ENCODE assay signal across 28 cellular contexts in the genomic region with DNA sequence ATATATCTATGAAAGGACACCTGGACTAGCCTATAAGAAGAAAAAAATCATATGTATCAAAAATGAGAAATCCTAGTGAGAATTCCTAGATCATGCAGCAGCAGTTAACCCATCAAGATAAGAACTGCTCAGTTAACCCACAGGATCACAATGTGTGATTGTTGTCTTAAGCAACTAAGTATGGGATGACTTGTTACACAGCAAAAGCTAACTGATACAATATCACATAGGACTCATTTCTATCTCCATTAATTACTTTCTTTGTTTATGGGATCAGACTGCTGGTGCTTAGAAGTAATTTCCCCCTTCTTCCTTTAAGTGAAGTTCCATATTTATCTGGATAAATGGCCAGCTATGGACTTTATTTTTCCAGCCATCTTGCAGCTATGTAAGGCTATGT.
"Had no signal": no experiment of that assay in that cellular context is flagged by ENCODE, and none has a peak within 500 bp of the region (broad histone marks: within the 10 kb centered on the region; RNA-seq: fewer than 3 reads in every experiment).

No MANE protein-coding gene starts in this region.

- H3K4me1 ChIP-seq: neural progenitor cell, parathyroid adenoma, psoas muscle, spleen, suprapubic skin, testis, tibial artery, upper lobe of right lung, uterus had no signal

- H3K36me3 ChIP-seq: neural progenitor cell, ovary, spleen, suprapubic skin, tibial artery, transverse colon, upper lobe of right lung, uterus had no signal

- H3K27ac ChIP-seq: neural progenitor cell, ovary, parathyroid adenoma, psoas muscle, skin epidermis, spleen, suprapubic skin, testis, tibial artery, transverse colon, upper lobe of right lung, uterus had no signal

- H3K9me3 ChIP-seq: ovary, psoas muscle, suprapubic skin, testis, tibial artery, transverse colon, upper lobe of right lung, uterus had no signal

- H3K4me2 ChIP-seq: neural progenitor cell, smooth muscle cell had no signal

- ATAC-seq: natural killer cell; psoas muscle; right cardiac atrium; sciatic nerve; stimulated activated memory B cell treated with anti-CD40 and anti-IgM and Interleukin-4, amounts not matched to agents 10 μg/mL and 1 μg/mL and 100 μg/mL, for 72 hours; stimulated activated naive CD8-positive, alpha-beta T cell treated with anti-CD3 and anti-CD28 coated beads, Interleukin-15, amount 100 ng/mL, for 72 hours; stimulated activated naive CD8-positive, alpha-beta T cell treated with anti-CD3 and anti-CD28 coated beads, Interleukin-15, Interleukin-2, amounts not matched to agents 100 U/mL and 50 U/mL, for 24 hours; upper lobe of right lung had no signal

- H2AFZ ChIP-seq: neural progenitor cell, parathyroid adenoma had no signal

- H3K4me3 ChIP-seq: neural progenitor cell, ovary, psoas muscle, skin epidermis, smooth muscle cell, spleen, suprapubic skin, testis, tibial artery, transverse colon, upper lobe of right lung, uterus had no signal

- H3K27me3 ChIP-seq: neural progenitor cell, ovary, spleen, suprapubic skin, testis, tibial artery, transverse colon, upper lobe of right lung, uterus had no signal

- DNase-seq: natural killer cell; occipital lobe; ovary; posterior cingulate gyrus; psoas muscle; right cardiac atrium; spleen; stimulated activated CD4-positive, alpha-beta T cell treated with anti-CD3 and anti-CD28 coated beads, Interleukin-12 subunit alpha, Interleukin-12 subunit beta, amount 100 ng/mL, for 4 hours; stimulated activated CD4-positive, alpha-beta T cell treated with anti-CD3 and anti-CD28 coated beads, Interleukin-1b, Interleukin-23, amount 100 ng/mL, for 48 hours; stimulated activated CD4-positive, alpha-beta T cell treated with anti-CD3 and anti-CD28 coated beads, Interleukin-4, amount 100 ng/mL, for 1 hour; stimulated activated CD4-positive, alpha-beta T cell treated with anti-CD3 and anti-CD28 coated beads, Interleukin-4, amount 100 ng/mL, for 4 hours; stimulated activated CD8-positive, alpha-beta memory T cell treated with anti-CD3 and anti-CD28 coated beads, Interleukin-4, amount 100 ng/mL, for 48 hours; stimulated activated naive CD4-positive, alpha-beta T cell; stimulated activated naive CD8-positive, alpha-beta T cell treated with anti-CD3 and anti-CD28 coated beads, Interleukin-15, amount 100 ng/mL, for 72 hours; stimulated activated naive CD8-positive, alpha-beta T cell treated with anti-CD3 and anti-CD28 coated beads, Interleukin-15, Interleukin-2, amounts not matched to agents 100 U/mL and 50 U/mL, for 24 hours; substantia nigra; testis; tibial artery; transverse colon; upper lobe of right lung; uterus had no signal

- H3K9ac ChIP-seq: neural progenitor cell, parathyroid adenoma had no signal

- H3K79me2 ChIP-seq: parathyroid adenoma had no signal
